8 cellular contexts compared by ENCODE assay signal in genomic region chr1:204506091-204506968, GRCh38. TPM values are rescaled to one million over a fixed set of nuclear protein-coding genes. Genes with fewer than 3 reads are reported as not detected.
DNase-seq lines count a peak whose midpoint lies in the region; ATAC-seq and TF ChIP-seq lines count a peak whose summit lies in the region.

No MANE protein-coding gene starts in this region.

- peak overlapping the region; percentile 98 for H3K27ac Mint-ChIP-seq in activated naive CD8-positive, alpha-beta T cell treated with anti-CD3 and anti-CD28 coated beads, Interleukin-2, amount 10 ng/mL, durations not matched to agents 7 days and 5 days

- POLR2A ChIA-PET in activated naive CD8-positive, alpha-beta T cell treated with anti-CD3 and anti-CD28 coated beads, Interleukin-2, amount 10 ng/mL, durations not matched to agents 7 days and 5 days (lab: Charles Lee), result interaction anchor here (0.6 to 4.1 kb wide), 16 partner anchors 11 to 300 kb away, joined by 3 to 146 read pairs (median 4); partner anchors contain the start of genes MDM4 and PIK3C2B

- peaks cover 3% of the 10 kb centered on the region for H3K36me3 Mint-ChIP-seq in activated naive CD8-positive, alpha-beta T cell treated with anti-CD3 and anti-CD28 coated beads, Interleukin-2, amount 10 ng/mL, durations not matched to agents 7 days and 5 days

- H3K4me3 ChIP-seq in heart left ventricle, result peak overlapping the region; percentile 19 to 76 (median 60)
- H3K4me3 ChIP-seq in parathyroid adenoma (ENCODE audit: low read depth, low read length), result peak overlapping the region; percentile 78

- H3K4me1 ChIP-seq in heart left ventricle, result peaks cover 0 to 30% (median 7%) of the 10 kb centered on the region in 12 donors
- H3K4me1 ChIP-seq in parathyroid adenoma, result no peaks in the 10 kb centered on the region

- peak overlapping the region; percentile 89 for H3K4me3 Mint-ChIP-seq in activated naive CD8-positive, alpha-beta T cell treated with anti-CD3 and anti-CD28 coated beads, Interleukin-2, amount 10 ng/mL, durations not matched to agents 7 days and 5 days

- H3K9me3 Mint-ChIP-seq in activated naive CD8-positive, alpha-beta T cell treated with anti-CD3 and anti-CD28 coated beads, Interleukin-2, amount 10 ng/mL, durations not matched to agents 7 days and 5 days, result no peaks in the 10 kb centered on the region

- intact Hi-C loops in heart left ventricle (cut with DNase I), result loop anchor here in 2 of 10 donors (10.0 kb wide), 2 partner anchors 252 to 342 kb away; partner anchors contain the start of gene REN (in 2 of the 2)

- peak overlapping the region; percentile 91 for H3K4me2 ChIP-seq in parathyroid adenoma (ENCODE audit: low read length)

- WGBS in heart left ventricle, 4 donors, result 1 to 2% (median 2%) methylated on average over 31 of the region's 31 CpGs

- H3K36me3 ChIP-seq in heart left ventricle, result no peaks in the 10 kb centered on the region
- no peaks in the 10 kb centered on the region for H3K36me3 ChIP-seq in parathyroid adenoma (ENCODE audit: control insufficient read depth, insufficient read depth, low read length)

- H3K27me3 ChIP-seq in heart left ventricle (no peaks in the 10 kb centered on the region), parathyroid adenoma (ENCODE audit: control insufficient read depth, insufficient read depth, low read length) (no peaks in the 10 kb centered on the region)

- H3K27ac ChIP-seq in heart left ventricle (peak overlapping the region; percentile 29 to 89 (median 84)), parathyroid adenoma (peak overlapping the region; percentile 82)

- H3K9me3 ChIP-seq in heart left ventricle (no peaks in the 10 kb centered on the region), parathyroid adenoma (ENCODE audit: control insufficient read depth, low read length) (no peaks in the 10 kb centered on the region)

- TF ChIP-seq POLR2A in heart left ventricle (IDR thresholded peaks at IDR 0.05), result no peak

- H3K9ac ChIP-seq in parathyroid adenoma, result no peak overlapping the region

- peak; percentile 68 for ATAC-seq in HG02571 (IDR thresholded peaks at IDR 0.05; ENCODE audit: unreplicated experiment)
- peak; percentile 78 for ATAC-seq in activated naive CD8-positive, alpha-beta T cell treated with anti-CD3 and anti-CD28 coated beads, Interleukin-2, amount 10 ng/mL, durations not matched to agents 7 days and 5 days (ENCODE audit: low read depth)
- ATAC-seq in heart left ventricle, result peak; percentile 58 to 90 (median 80)

- in situ Hi-C loops in G401 (cut with HindIII; ENCODE audit: low sequenced_read_pairs) (no loop called here), SK-MEL-5 (cut with HindIII; ENCODE audit: low pct_unique_long_range_greater_than_20kb, low sequenced_read_pairs) (no loop called here)

- peaks cover 4% of the 10 kb centered on the region for H3K27me3 Mint-ChIP-seq in activated naive CD8-positive, alpha-beta T cell treated with anti-CD3 and anti-CD28 coated beads, Interleukin-2, amount 10 ng/mL, durations not matched to agents 7 days and 5 days

- no peaks in the 10 kb centered on the region for H3K79me2 ChIP-seq in parathyroid adenoma

- peak; percentile 92 for DNase-seq in G401 (ENCODE audit: low spot score)
- DNase-seq in NAMALWA (ENCODE audit: low spot score), result peak; percentile 96
- DNase-seq in SK-MEL-5 (ENCODE audit: low read depth, low spot score), result peak; percentile 94
- DNase-seq in activated naive CD8-positive, alpha-beta T cell treated with anti-CD3 and anti-CD28 coated beads, Interleukin-2, amount 10 ng/mL, durations not matched to agents 7 days and 5 days, result peak; percentile 58
- peak; percentile 66 to 70 (median 68) for DNase-seq in heart left ventricle
- peak; percentile 74 for DNase-seq in ureter (ENCODE audit: low spot score)

- no peak for TF ChIP-seq CTCF in heart left ventricle (IDR thresholded peaks at IDR 0.05)
- TF ChIP-seq CTCF in parathyroid adenoma (IDR thresholded peaks at IDR 0.05), result no peak

- peaks cover 27% of the 10 kb centered on the region for H3K4me1 Mint-ChIP-seq in activated naive CD8-positive, alpha-beta T cell treated with anti-CD3 and anti-CD28 coated beads, Interleukin-2, amount 10 ng/mL, durations not matched to agents 7 days and 5 days

- H2AFZ ChIP-seq in parathyroid adenoma, result peak overlapping the region; percentile 67

RNA-seq across cellular contexts. Expression of gene MDM4, which starts 9.9 kb away (rescaled TPM):
- 6.1 and 7.7 TPM in 2 replicates for total RNA-seq in G401 (2014; rRNA removed; shearing (Covaris generic))
- total RNA-seq in SK-MEL-5 (2014; rRNA removed; shearing (Covaris generic)), result 15.8 and 21.9 TPM in 2 replicates
- 5.6 and 7.6 TPM in 2 replicates for polyA plus RNA-seq in SK-MEL-5 (2015; cell fraction: cytosol; rRNA removed)
- 136 and 142 TPM in 2 replicates for polyA plus RNA-seq in SK-MEL-5 (2015; cell fraction: nucleus; rRNA removed)
- 100 to 1,000 TPM; 118 to 143 TPM for total RNA-seq in activated naive CD8-positive, alpha-beta T cell treated with anti-CD3 and anti-CD28 coated beads, Interleukin-2, amount 10 ng/mL, durations not matched to agents 7 days and 5 days
- total RNA-seq in heart left ventricle (10 to 100 TPM in 8 of 9 donors, 1 to 10 TPM in 1; 8.9 to 48.7 (median 33.0) TPM), ureter (145 TPM)
- 10 to 100 TPM in 1 of 2 donors, 1 to 10 TPM in 1; 5.7 to 15.0 TPM for polyA plus RNA-seq in heart left ventricle

RNA-seq across cellular contexts. Expression of gene PIK3C2B, which starts 11.7 kb away (rescaled TPM):
- 22.1 and 23.6 TPM in 2 replicates for total RNA-seq in G401 (2014; rRNA removed; shearing (Covaris generic))
- total RNA-seq in SK-MEL-5 (2014; rRNA removed; shearing (Covaris generic)), result 3.2 and 4.9 TPM in 2 replicates
- polyA plus RNA-seq in SK-MEL-5 (2015; cell fraction: cytosol; rRNA removed), result 9.8 and 14.9 TPM in 2 replicates
- polyA plus RNA-seq in SK-MEL-5 (2015; cell fraction: nucleus; rRNA removed), result 5.0 and 11.3 TPM in 2 replicates
- total RNA-seq in activated naive CD8-positive, alpha-beta T cell treated with anti-CD3 and anti-CD28 coated beads, Interleukin-2, amount 10 ng/mL, durations not matched to agents 7 days and 5 days, result 10 to 100 TPM; 37.1 to 41.8 TPM
- total RNA-seq in heart left ventricle, result 10 to 100 TPM; 12.9 to 42.5 (median 19.8) TPM
- polyA plus RNA-seq in heart left ventricle, result 10 to 100 TPM in 1 of 2 donors, 1 to 10 TPM in 1; 9.2 to 11.9 TPM
- 146 TPM for total RNA-seq in ureter

Comparison
In these comparisons a context has a peak if more than half of its experiments do, and no peak if none do; other contexts are left out.
1. Peak in every context shown above with its lines: DNase-seq, ATAC-seq, H3K4me3 ChIP-seq and H3K27ac ChIP-seq.